Comparison of ENCODE assay signal across 25 cellular contexts in the genomic region with DNA sequence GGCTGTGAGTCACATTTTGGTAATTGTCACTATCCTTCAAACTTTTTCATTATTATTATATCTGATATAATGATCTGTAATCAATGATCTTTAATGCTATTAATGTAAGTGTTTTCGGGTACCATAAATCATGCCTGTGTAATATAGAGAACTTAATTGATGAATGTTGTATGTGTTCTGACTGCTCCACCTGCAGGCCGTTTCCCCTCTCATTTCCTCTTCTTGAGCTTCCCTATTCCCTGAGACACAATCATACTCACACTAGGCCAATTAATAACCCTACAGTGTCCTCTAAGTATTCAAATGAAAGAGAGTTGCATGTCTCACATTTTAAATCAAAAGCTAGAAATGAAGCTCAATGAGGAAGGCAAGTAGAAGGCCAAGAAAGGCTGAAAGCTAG.
A peak's percentile ranks its signal among the peaks of the same experiment; 100 is the strongest.
DNase-seq lines count a peak whose midpoint lies in the region; ATAC-seq, FAIRE-seq and TF ChIP-seq lines count a peak whose summit lies in the region.
"Had no signal": no experiment of that assay in that cellular context is flagged by ENCODE, and none has a peak within 500 bp of the region (broad histone marks: within the 10 kb centered on the region; RNA-seq: fewer than 3 reads in every experiment).

No MANE protein-coding gene starts in this region.

- H3K27me3 Mint-ChIP-seq in neural progenitor cell (ENCODE audit: insufficient read depth, low read depth): peaks cover 6% of the 10 kb centered on the region
- H3K27me3 Mint-ChIP-seq: activated CD4-positive, alpha-beta memory T cell treated with anti-CD3 and anti-CD28 coated beads, Interleukin-2, amount 10 ng/mL, durations not matched to agents 7 days and 5 days; activated naive CD8-positive, alpha-beta T cell treated with anti-CD3 and anti-CD28 coated beads, Interleukin-2, amount 50 U/mL, for 24 hours had no signal

- no peak overlapping the region for H3K27ac Mint-ChIP-seq in neural progenitor cell
- H3K27ac Mint-ChIP-seq: activated CD4-positive, alpha-beta memory T cell treated with anti-CD3 and anti-CD28 coated beads, Interleukin-2, amount 10 ng/mL, durations not matched to agents 7 days and 5 days; activated naive CD8-positive, alpha-beta T cell treated with anti-CD3 and anti-CD28 coated beads, Interleukin-2, amount 50 U/mL, for 24 hours had no signal

- peaks cover 0 to 2% (median 0%) of the 10 kb centered on the region in 4 donors for H3K27me3 ChIP-seq in liver (ENCODE audit: control insufficient read depth in 4 of 4, insufficient read depth in 4 of 4, low read length in 3 of 4)
- no peaks in the 10 kb centered on the region for H3K27me3 ChIP-seq in HepG2 (ENCODE audit: control insufficient read depth in 1 of 2, insufficient read depth in 2 of 2, low read length in 2 of 2)
- no peaks in the 10 kb centered on the region for H3K27me3 ChIP-seq in Loucy (ENCODE audit: insufficient read depth, low read length, poor library complexity, severe bottlenecking)
- no peaks in the 10 kb centered on the region for H3K27me3 ChIP-seq in neural progenitor cell
- H3K27me3 ChIP-seq: BLaER1 treated with 17β-estradiol and CSF1 and Interleukin-3, amounts not matched to agents 10 nM and 100 nM; esophagus squamous epithelium; neutrophil; Peyer's patch had no signal

- intact Hi-C loops in HepG2 (cut with micrococcal nuclease; ENCODE audit: unreplicated experiment): no loop called here

- H3K4me2 ChIP-seq in HepG2 (ENCODE audit: low read depth, low read length): no peak overlapping the region
- H3K4me2 ChIP-seq in Loucy (ENCODE audit: low read depth, low read length, poor library complexity, severe bottlenecking): no peak overlapping the region
- no peak overlapping the region for H3K4me2 ChIP-seq in neural progenitor cell
- H3K4me2 ChIP-seq: BLaER1 treated with 17β-estradiol and CSF1 and Interleukin-3, amounts not matched to agents 10 nM and 100 nM had no signal

- no peak for DNase-seq in HepG2 (ENCODE audit: low spot score)
- DNase-seq in neural progenitor cell (ENCODE audit: low spot score): no peak
- DNase-seq in NCI-H2081 (lab: John Stamatoyannopoulos, UW): no peak
- no peak for DNase-seq in NCI-H2081 treated with DMSO at 0.1 percent for 48 hours (lab: John Stamatoyannopoulos, UW)
- DNase-seq: ACHN; activated CD4-positive, alpha-beta memory T cell treated with anti-CD3 and anti-CD28 coated beads, Interleukin-2, amount 10 ng/mL, durations not matched to agents 7 days and 5 days; activated effector memory CD4-positive, alpha-beta T cell treated with Interleukin-2 at 50 U/mL for 16 hours; activated naive CD8-positive, alpha-beta T cell treated with anti-CD3 and anti-CD28 coated beads, Interleukin-2, amount 50 U/mL, for 24 hours; Calu3; effector CD8-positive, alpha-beta T cell; esophagus squamous epithelium; NCI-H1417 treated with DMSO at 0.1 percent for 48 hours; NCI-H2171 treated with DMSO at 0.1 percent for 48 hours; NCI-H526 treated with DMSO at 0.1 percent for 48 hours; Peyer's patch; T-helper 9 cell had no signal

- no peak overlapping the region for H3K9ac ChIP-seq in liver (ENCODE audit: low read depth in 1 of 2, low read length in 2 of 2)
- no peak overlapping the region for H3K9ac ChIP-seq in HepG2 (ENCODE audit: insufficient read depth, low read depth, low read length)
- H3K9ac ChIP-seq in Loucy (ENCODE audit: low read depth, low read length, poor library complexity, severe bottlenecking): no peak overlapping the region
- no peak overlapping the region for H3K9ac ChIP-seq in neural progenitor cell
- H3K9ac ChIP-seq: BLaER1 treated with 17β-estradiol and CSF1 and Interleukin-3, amounts not matched to agents 10 nM and 100 nM had no signal

- no TSS peak for BruUV-seq in HepG2 (replicated peaks; lab: Mats Ljungman, UMichigan)

- TF ChIP-seq CTCF in liver (IDR thresholded peaks at IDR 0.05; ENCODE audit: low read depth, low read length, missing input control): peak; percentile 24
- TF ChIP-seq CTCF in HepG2 (CRISPR knock-in tag; IDR thresholded peaks at IDR 0.05): no peak
- TF ChIP-seq CTCF in Loucy (conservative IDR thresholded peaks at IDR 0.05; ENCODE audit: low read length): 0 out of 2 replicates have a peak, but pooled peaks have one; percentile 26
- TF ChIP-seq CTCF in VCaP (conservative IDR thresholded peaks at IDR 0.05): peak; percentile 72
- peak; percentile 33 for TF ChIP-seq CTCF in neural progenitor cell (IDR thresholded peaks at IDR 0.05)

- H3K79me2 ChIP-seq in HepG2 (ENCODE audit: insufficient read depth, low read length): no peaks in the 10 kb centered on the region
- no peaks in the 10 kb centered on the region for H3K79me2 ChIP-seq in Loucy (ENCODE audit: insufficient read depth, low read length)
- no peaks in the 10 kb centered on the region for H3K79me2 ChIP-seq in neural progenitor cell (ENCODE audit: low read depth)

- TF ChIP-seq RAD21 in liver (IDR thresholded peaks at IDR 0.05) (peak; percentile 54 to 59), HepG2 (CRISPR knock-in tag; IDR thresholded peaks at IDR 0.05) (no peak)

- H3K4me3 Mint-ChIP-seq in neural progenitor cell: no peak overlapping the region
- H3K4me3 Mint-ChIP-seq: activated CD4-positive, alpha-beta memory T cell treated with anti-CD3 and anti-CD28 coated beads, Interleukin-2, amount 10 ng/mL, durations not matched to agents 7 days and 5 days; activated naive CD8-positive, alpha-beta T cell treated with anti-CD3 and anti-CD28 coated beads, Interleukin-2, amount 50 U/mL, for 24 hours had no signal

- H3K9me2 ChIP-seq in Loucy (replicated peaks; ENCODE audit: low read depth, low read length): no peaks in the 10 kb centered on the region

- 46% methylated on average over 2 of the region's 2 CpGs for WGBS in liver
- 0% methylated on average over 2 of the region's 2 CpGs for WGBS in HepG2 (ENCODE audit: low lambda C conversion rate)

- no peak for ATAC-seq in HepG2
- no peak for ATAC-seq in GM18519 (IDR thresholded peaks at IDR 0.05; ENCODE audit: low FRiP score, unreplicated experiment)
- ATAC-seq: activated naive CD8-positive, alpha-beta T cell treated with anti-CD3 and anti-CD28 coated beads, Interleukin-2, amount 50 U/mL, for 24 hours had no signal

- in situ Hi-C loops in HepG2 (cut with HindIII; ENCODE audit: extremely low pct_ligation_motif_present, low pct_unique_long_range_greater_than_20kb): no loop called here

- H3K4me1 ChIP-seq in liver (ENCODE audit: control insufficient read depth in 4 of 4, insufficient read depth in 4 of 4, low read length in 3 of 4): no peaks in the 10 kb centered on the region
- no peaks in the 10 kb centered on the region for H3K4me1 ChIP-seq in HepG2 (ENCODE audit: insufficient read depth, low read length)
- no peaks in the 10 kb centered on the region for H3K4me1 ChIP-seq in Loucy (ENCODE audit: insufficient read depth, low read length, poor library complexity, severe bottlenecking)
- H3K4me1 ChIP-seq in neural progenitor cell: no peaks in the 10 kb centered on the region
- H3K4me1 ChIP-seq: BLaER1 treated with 17β-estradiol and CSF1 and Interleukin-3, amounts not matched to agents 10 nM and 100 nM; esophagus squamous epithelium; Peyer's patch; prostate gland had no signal

- no peaks in the 10 kb centered on the region for H3K4me1 Mint-ChIP-seq in neural progenitor cell
- H3K4me1 Mint-ChIP-seq: activated CD4-positive, alpha-beta memory T cell treated with anti-CD3 and anti-CD28 coated beads, Interleukin-2, amount 10 ng/mL, durations not matched to agents 7 days and 5 days; activated naive CD8-positive, alpha-beta T cell treated with anti-CD3 and anti-CD28 coated beads, Interleukin-2, amount 50 U/mL, for 24 hours had no signal

- no peak for TF ChIP-seq EP300 in HepG2 (IDR thresholded peaks at IDR 0.05; ENCODE audit: low read depth in 2 of 2, low read length in 2 of 2)
- TF ChIP-seq EP300 in HepG2 (CRISPR knock-in tag; IDR thresholded peaks at IDR 0.05; ENCODE audit: borderline replicate concordance): no peak

- H3K9me3 Mint-ChIP-seq in neural progenitor cell: no peaks in the 10 kb centered on the region
- H3K9me3 Mint-ChIP-seq: activated CD4-positive, alpha-beta memory T cell treated with anti-CD3 and anti-CD28 coated beads, Interleukin-2, amount 10 ng/mL, durations not matched to agents 7 days and 5 days; activated naive CD8-positive, alpha-beta T cell treated with anti-CD3 and anti-CD28 coated beads, Interleukin-2, amount 50 U/mL, for 24 hours had no signal

- no peaks in the 10 kb centered on the region for H3K36me3 Mint-ChIP-seq in neural progenitor cell

- H3K4me3 ChIP-seq in liver (ENCODE audit: low read depth in 1 of 3, low read length in 3 of 3) (no peak overlapping the region), HepG2 (replicated peaks in 1 of 3; ENCODE audit: insufficient read depth in 1 of 3, low read depth in 2 of 3, low read length in 3 of 3) (no peak overlapping the region), Loucy (ENCODE audit: low read length, poor library complexity, severe bottlenecking) (no peak overlapping the region), neural progenitor cell (no peak overlapping the region)
- H3K4me3 ChIP-seq: BLaER1 treated with 17β-estradiol and CSF1 and Interleukin-3, amounts not matched to agents 10 nM and 100 nM; esophagus squamous epithelium; lung; Peyer's patch; prostate gland had no signal

- H3K36me3 ChIP-seq in liver (ENCODE audit: control insufficient read depth in 4 of 4, insufficient read depth in 3 of 4, low read depth in 1 of 4, low read length in 3 of 4) (no peaks in the 10 kb centered on the region), HepG2 (replicated peaks in 1 of 2; ENCODE audit: control insufficient read depth in 1 of 2, insufficient read depth in 2 of 2, low read length in 2 of 2) (no peaks in the 10 kb centered on the region), Loucy (ENCODE audit: insufficient read depth, low read length) (no peaks in the 10 kb centered on the region), neural progenitor cell (no peaks in the 10 kb centered on the region)
- H3K36me3 ChIP-seq: BLaER1 treated with 17β-estradiol and CSF1 and Interleukin-3, amounts not matched to agents 10 nM and 100 nM; esophagus squamous epithelium; neutrophil; Peyer's patch; prostate gland had no signal

- no peak for TF ChIP-seq POLR2A in HepG2 (IDR thresholded peaks at IDR 0.05; ENCODE audit: insufficient read depth in 1 of 2, low read depth in 2 of 2, low read length in 2 of 2)

- H3K9me3 ChIP-seq in liver (ENCODE audit: control insufficient read depth in 4 of 4, low read length in 3 of 4): no peaks in the 10 kb centered on the region
- no peaks in the 10 kb centered on the region for H3K9me3 ChIP-seq in HepG2 (ENCODE audit: low read length)
- no peaks in the 10 kb centered on the region for H3K9me3 ChIP-seq in Loucy (ENCODE audit: insufficient read depth, low read depth, low read length)
- H3K9me3 ChIP-seq in neural progenitor cell (ENCODE audit: low read depth): no peaks in the 10 kb centered on the region
- H3K9me3 ChIP-seq: BLaER1 treated with 17β-estradiol and CSF1 and Interleukin-3, amounts not matched to agents 10 nM and 100 nM; esophagus squamous epithelium; neutrophil; Peyer's patch; prostate gland had no signal

- POLR2A ChIA-PET in HepG2 (lab: Yijun Ruan, JAX): no interaction called here

- CTCF ChIA-PET in HepG2 (lab: Yijun Ruan, JAX; ENCODE audit: low intra/inter-chr PET ratio, low total read pairs): no interaction called here

- H4K20me1 ChIP-seq in HepG2 (ENCODE audit: insufficient read depth, low read length) (no peaks in the 10 kb centered on the region), Loucy (ENCODE audit: insufficient read depth, low read length, poor library complexity, severe bottlenecking) (no peaks in the 10 kb centered on the region), neural progenitor cell (ENCODE audit: low read depth) (no peaks in the 10 kb centered on the region)
- H4K20me1 ChIP-seq: BLaER1 treated with 17β-estradiol and CSF1 and Interleukin-3, amounts not matched to agents 10 nM and 100 nM had no signal

- H2AFZ ChIP-seq in HepG2 (ENCODE audit: low read length) (no peak overlapping the region), Loucy (ENCODE audit: low read length) (no peak overlapping the region), neural progenitor cell (replicated peaks) (no peak overlapping the region)

- H3F3A ChIP-seq in Loucy (ENCODE audit: low read depth) (no peaks in the 10 kb centered on the region), neural progenitor cell (ENCODE audit: low read depth) (no peaks in the 10 kb centered on the region)

- FAIRE-seq in HepG2 (lab: Jason Lieb, UNC): no peak
- FAIRE-seq: HTR-8/SVneo had no signal

- H3K27ac ChIP-seq in liver (ENCODE audit: low read depth in 1 of 2, low read length in 2 of 2) (no peak overlapping the region), HepG2 (ENCODE audit: extremely low read length, insufficient read depth, low read length) (no peak overlapping the region), VCaP (no peak overlapping the region), neural progenitor cell (no peak overlapping the region)
- H3K27ac ChIP-seq: BLaER1 treated with 17β-estradiol and CSF1 and Interleukin-3, amounts not matched to agents 10 nM and 100 nM; esophagus squamous epithelium; neutrophil; Peyer's patch; prostate gland had no signal
